16 cellular contexts compared by ENCODE assay signal in the genomic region with DNA sequence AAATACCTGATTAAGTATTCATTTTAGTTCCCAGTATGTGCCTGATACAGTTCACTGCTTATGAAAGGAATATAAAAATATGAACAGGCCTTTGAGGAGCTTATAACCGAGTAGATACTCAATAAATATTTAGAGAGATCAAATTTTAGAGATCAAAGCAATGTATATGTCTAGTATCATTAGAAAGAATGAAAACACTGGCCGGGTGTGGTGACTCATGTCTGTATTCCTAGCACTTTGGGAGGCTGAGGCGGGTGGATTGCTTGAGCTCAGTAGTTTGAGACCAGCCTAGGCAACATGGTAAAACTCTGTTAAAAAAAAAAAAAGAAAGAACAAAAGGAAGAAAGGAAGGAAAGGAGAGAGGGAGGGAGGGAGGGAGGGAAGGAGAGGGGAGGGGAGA.
"Had no signal": no experiment of that assay in that cellular context is flagged by ENCODE, and none has a peak within 500 bp of the region (broad histone marks: within the 10 kb centered on the region; RNA-seq: fewer than 3 reads in every experiment).

No MANE protein-coding gene starts in this region.

- H3K27me3 ChIP-seq: breast epithelium, left lung, neutrophil, right atrium auricular region had no signal

- ATAC-seq: left lung; natural killer cell; stimulated activated naive B cell treated with anti-CD40 and anti-IgM and Interleukin-4, amounts not matched to agents 10 μg/mL and 1 μg/mL and 100 μg/mL, for 72 hours had no signal

- H3K4me1 Mint-ChIP-seq: natural killer cell; stimulated activated naive B cell treated with anti-CD40 and anti-IgM and Interleukin-4, amounts not matched to agents 10 μg/mL and 1 μg/mL and 100 μg/mL, for 72 hours had no signal

- H3K9me3 Mint-ChIP-seq: natural killer cell had no signal

- H3K36me3 Mint-ChIP-seq: natural killer cell; stimulated activated naive B cell treated with anti-CD40 and anti-IgM and Interleukin-4, amounts not matched to agents 10 μg/mL and 1 μg/mL and 100 μg/mL, for 72 hours had no signal

- H3K36me3 ChIP-seq: breast epithelium, left lung, neutrophil, right atrium auricular region had no signal

- H3K27ac ChIP-seq: breast epithelium, left lung, neutrophil, right atrium auricular region, skin epidermis had no signal

- H3K4me1 ChIP-seq: breast epithelium, left lung, right atrium auricular region had no signal

- H3K27ac Mint-ChIP-seq: natural killer cell; stimulated activated naive B cell treated with anti-CD40 and anti-IgM and Interleukin-4, amounts not matched to agents 10 μg/mL and 1 μg/mL and 100 μg/mL, for 72 hours had no signal

- DNase-seq: activated CD4-positive, alpha-beta T cell treated with anti-CD3 and anti-CD28 coated beads, Interleukin-2, amount 50 U/mL, for 1 hour; activated CD4-positive, CD25-positive, alpha-beta regulatory T cell; activated CD8-positive, alpha-beta memory T cell treated with anti-CD3 and anti-CD28 coated beads for 24 hours; activated naive CD4-positive, alpha-beta T cell; anterior cingulate cortex; left lung; mammary epithelial cell; natural killer cell; stimulated activated CD4-positive, alpha-beta T cell treated with anti-CD3 and anti-CD28 coated beads, Interleukin-15, amount 100 ng/mL, for 24 hours; stimulated activated CD4-positive, alpha-beta T cell treated with anti-CD3 and anti-CD28 coated beads, Interleukin-4, amount 100 ng/mL, for 1 hour; stimulated activated naive B cell treated with anti-CD40 and anti-IgM and Interleukin-4, amounts not matched to agents 10 μg/mL and 1 μg/mL and 100 μg/mL, for 72 hours; trophoblast cell had no signal

- H3K4me3 ChIP-seq: breast epithelium, left lung, right atrium auricular region, skin epidermis had no signal

- H3K4me3 Mint-ChIP-seq: natural killer cell; stimulated activated naive B cell treated with anti-CD40 and anti-IgM and Interleukin-4, amounts not matched to agents 10 μg/mL and 1 μg/mL and 100 μg/mL, for 72 hours had no signal
